In genomic region chr10:13234736-13235135, GRCh38 we compare ENCODE assay signal across 11 cellular contexts. TPM values are rescaled to one million over a fixed set of nuclear protein-coding genes. Genes with fewer than 3 reads are reported as not detected.
"Had no signal": no experiment of that assay in that cellular context is flagged by ENCODE, and none has a peak within 500 bp of the region (broad histone marks: within the 10 kb centered on the region; RNA-seq: fewer than 3 reads in every experiment).

No MANE protein-coding gene starts in this region.

RNA-seq across cellular contexts. Expression of gene UCMA, which starts 0.6 kb away (rescaled TPM):
- total RNA-seq: OCI-LY7, PC-3, PC-9, Peyer's patch, Right ventricle myocardium inferior, Right ventricle myocardium superior, RPMI7951, SJCRH30, SJSA1, SK-MEL-5 had no signal
- polyA plus RNA-seq: SK-N-SH had no signal
